Comparison of ENCODE assay signal across 2 cellular contexts in the genomic region with DNA sequence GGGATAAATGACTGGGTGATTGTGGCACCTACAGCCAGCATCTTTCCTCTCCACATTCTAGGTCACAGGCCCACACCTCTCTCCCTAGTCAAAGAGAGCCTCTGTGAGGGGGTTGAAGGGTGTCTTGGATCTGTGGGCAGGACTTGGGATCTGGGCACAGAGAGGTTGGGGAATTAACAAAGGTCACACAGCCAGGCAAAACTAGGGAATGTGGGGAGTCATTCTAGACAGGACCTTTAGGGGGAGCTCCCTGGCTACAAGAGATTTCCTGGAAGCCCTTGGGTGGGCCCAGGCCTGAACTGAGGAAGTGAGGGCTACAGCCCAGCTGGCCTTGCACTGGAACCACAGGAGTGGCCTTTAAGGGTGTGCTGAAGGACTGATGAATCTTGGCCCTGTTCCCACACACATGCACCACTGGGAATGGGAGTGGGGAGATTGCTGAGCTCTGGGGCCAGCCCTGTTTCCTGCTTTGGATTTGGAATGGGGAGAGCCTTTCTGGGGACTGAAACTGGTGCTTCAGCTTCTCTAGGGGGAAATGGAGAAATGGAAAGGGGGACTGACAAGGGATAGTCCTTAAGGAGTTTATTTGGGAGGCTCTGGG.
TF ChIP-seq lines count a peak whose summit lies in the region.

No MANE protein-coding gene starts in this region.

TF ChIP-seq in GM23338, 12 proteins besides CTCF, POLR2A, EP300 and RAD21 (continues in another document):
- TF ChIP-seq, protein P1, sequence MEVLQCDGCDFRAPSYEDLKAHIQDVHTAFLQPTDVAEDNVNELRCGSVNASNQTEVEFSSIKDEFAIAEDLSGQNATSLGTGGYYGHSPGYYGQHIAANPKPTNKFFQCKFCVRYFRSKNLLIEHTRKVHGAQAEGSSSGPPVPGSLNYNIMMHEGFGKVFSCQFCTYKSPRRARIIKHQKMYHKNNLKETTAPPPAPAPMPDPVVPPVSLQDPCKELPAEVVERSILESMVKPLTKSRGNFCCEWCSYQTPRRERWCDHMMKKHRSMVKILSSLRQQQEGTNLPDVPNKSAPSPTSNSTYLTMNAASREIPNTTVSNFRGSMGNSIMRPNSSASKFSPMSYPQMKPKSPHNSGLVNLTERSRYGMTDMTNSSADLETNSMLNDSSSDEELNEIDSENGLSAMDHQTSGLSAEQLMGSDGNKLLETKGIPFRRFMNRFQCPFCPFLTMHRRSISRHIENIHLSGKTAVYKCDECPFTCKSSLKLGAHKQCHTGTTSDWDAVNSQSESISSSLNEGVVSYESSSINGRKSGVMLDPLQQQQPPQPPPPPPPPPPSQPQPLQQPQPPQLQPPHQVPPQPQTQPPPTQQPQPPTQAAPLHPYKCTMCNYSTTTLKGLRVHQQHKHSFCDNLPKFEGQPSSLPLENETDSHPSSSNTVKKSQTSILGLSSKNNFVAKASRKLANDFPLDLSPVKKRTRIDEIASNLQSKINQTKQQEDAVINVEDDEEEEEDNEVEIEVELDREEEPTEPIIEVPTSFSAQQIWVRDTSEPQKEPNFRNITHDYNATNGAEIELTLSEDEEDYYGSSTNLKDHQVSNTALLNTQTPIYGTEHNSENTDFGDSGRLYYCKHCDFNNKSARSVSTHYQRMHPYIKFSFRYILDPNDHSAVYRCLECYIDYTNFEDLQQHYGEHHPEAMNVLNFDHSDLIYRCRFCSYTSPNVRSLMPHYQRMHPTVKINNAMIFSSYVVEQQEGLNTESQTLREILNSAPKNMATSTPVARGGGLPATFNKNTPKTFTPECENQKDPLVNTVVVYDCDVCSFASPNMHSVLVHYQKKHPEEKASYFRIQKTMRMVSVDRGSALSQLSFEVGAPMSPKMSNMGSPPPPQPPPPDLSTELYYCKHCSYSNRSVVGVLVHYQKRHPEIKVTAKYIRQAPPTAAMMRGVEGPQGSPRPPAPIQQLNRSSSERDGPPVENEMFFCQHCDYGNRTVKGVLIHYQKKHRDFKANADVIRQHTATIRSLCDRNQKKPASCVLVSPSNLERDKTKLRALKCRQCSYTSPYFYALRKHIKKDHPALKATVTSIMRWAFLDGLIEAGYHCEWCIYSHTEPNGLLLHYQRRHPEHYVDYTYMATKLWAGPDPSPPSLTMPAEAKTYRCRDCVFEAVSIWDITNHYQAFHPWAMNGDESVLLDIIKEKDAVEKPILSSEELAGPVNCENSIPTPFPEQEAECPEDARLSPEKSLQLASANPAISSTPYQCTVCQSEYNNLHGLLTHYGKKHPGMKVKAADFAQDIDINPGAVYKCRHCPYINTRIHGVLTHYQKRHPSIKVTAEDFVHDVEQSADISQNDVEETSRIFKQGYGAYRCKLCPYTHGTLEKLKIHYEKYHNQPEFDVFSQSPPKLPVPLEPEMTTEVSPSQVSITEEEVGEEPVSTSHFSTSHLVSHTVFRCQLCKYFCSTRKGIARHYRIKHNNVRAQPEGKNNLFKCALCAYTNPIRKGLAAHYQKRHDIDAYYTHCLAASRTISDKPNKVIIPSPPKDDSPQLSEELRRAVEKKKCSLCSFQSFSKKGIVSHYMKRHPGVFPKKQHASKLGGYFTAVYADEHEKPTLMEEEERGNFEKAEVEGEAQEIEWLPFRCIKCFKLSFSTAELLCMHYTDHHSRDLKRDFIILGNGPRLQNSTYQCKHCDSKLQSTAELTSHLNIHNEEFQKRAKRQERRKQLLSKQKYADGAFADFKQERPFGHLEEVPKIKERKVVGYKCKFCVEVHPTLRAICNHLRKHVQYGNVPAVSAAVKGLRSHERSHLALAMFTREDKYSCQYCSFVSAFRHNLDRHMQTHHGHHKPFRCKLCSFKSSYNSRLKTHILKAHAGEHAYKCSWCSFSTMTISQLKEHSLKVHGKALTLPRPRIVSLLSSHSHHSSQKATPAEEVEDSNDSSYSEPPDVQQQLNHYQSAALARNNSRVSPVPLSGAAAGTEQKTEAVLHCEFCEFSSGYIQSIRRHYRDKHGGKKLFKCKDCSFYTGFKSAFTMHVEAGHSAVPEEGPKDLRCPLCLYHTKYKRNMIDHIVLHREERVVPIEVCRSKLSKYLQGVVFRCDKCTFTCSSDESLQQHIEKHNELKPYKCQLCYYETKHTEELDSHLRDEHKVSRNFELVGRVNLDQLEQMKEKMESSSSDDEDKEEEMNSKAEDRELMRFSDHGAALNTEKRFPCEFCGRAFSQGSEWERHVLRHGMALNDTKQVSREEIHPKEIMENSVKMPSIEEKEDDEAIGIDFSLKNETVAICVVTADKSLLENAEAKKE (CRISPR knock-in tag; IDR thresholded peaks at IDR 0.05), result no peak
- no peak for TF ChIP-seq ZNF114 (CRISPR knock-in tag; IDR thresholded peaks at IDR 0.05)
- no peak for TF ChIP-seq STAT1 (IDR thresholded peaks at IDR 0.05; ENCODE audit: unreplicated experiment)
- no peak for TF ChIP-seq ZNF331 (CRISPR knock-in tag; IDR thresholded peaks at IDR 0.05; ENCODE audit: low read depth)
- TF ChIP-seq CREB1 (CRISPR knock-in tag; IDR thresholded peaks at IDR 0.05; ENCODE audit: low read depth), result no peak
- TF ChIP-seq, protein P2, sequence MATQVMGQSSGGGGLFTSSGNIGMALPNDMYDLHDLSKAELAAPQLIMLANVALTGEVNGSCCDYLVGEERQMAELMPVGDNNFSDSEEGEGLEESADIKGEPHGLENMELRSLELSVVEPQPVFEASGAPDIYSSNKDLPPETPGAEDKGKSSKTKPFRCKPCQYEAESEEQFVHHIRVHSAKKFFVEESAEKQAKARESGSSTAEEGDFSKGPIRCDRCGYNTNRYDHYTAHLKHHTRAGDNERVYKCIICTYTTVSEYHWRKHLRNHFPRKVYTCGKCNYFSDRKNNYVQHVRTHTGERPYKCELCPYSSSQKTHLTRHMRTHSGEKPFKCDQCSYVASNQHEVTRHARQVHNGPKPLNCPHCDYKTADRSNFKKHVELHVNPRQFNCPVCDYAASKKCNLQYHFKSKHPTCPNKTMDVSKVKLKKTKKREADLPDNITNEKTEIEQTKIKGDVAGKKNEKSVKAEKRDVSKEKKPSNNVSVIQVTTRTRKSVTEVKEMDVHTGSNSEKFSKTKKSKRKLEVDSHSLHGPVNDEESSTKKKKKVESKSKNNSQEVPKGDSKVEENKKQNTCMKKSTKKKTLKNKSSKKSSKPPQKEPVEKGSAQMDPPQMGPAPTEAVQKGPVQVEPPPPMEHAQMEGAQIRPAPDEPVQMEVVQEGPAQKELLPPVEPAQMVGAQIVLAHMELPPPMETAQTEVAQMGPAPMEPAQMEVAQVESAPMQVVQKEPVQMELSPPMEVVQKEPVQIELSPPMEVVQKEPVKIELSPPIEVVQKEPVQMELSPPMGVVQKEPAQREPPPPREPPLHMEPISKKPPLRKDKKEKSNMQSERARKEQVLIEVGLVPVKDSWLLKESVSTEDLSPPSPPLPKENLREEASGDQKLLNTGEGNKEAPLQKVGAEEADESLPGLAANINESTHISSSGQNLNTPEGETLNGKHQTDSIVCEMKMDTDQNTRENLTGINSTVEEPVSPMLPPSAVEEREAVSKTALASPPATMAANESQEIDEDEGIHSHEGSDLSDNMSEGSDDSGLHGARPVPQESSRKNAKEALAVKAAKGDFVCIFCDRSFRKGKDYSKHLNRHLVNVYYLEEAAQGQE (IDR thresholded peaks at IDR 0.05; ENCODE audit: unreplicated experiment), result no peak
- no peak for TF ChIP-seq ETS1 (IDR thresholded peaks at IDR 0.05)
- no peak for TF ChIP-seq EZH2 (IDR thresholded peaks at IDR 0.05; ENCODE audit: low read depth, unreplicated experiment)

TF ChIP-seq in K562, 482 proteins besides CTCF, POLR2A, EP300 and RAD21 (continues in another document):
- TF ChIP-seq ZNF589 (CRISPR knock-in tag; IDR thresholded peaks at IDR 0.05; ENCODE audit: low read depth) (no peak), TEAD1 (CRISPR knock-in tag; IDR thresholded peaks at IDR 0.05) (peak in 1 of 2 experiments; percentile 93; a peak in 2 of 4 replicates), SOX6 (IDR thresholded peaks at IDR 0.05) (peak; percentile 50; the same call in 1 of the 2 replicates), HDAC1 (IDR thresholded peaks at IDR 0.05) (peak; percentile 67 to 82; a peak in 3 of 4 replicates), MEIS2 (IDR thresholded peaks at IDR 0.05; ENCODE audit: partially characterized antibody) (peak; percentile 85), TCF3 (CRISPR knock-in tag; IDR thresholded peaks at IDR 0.05) (peak; percentile 73), GATA2 (CRISPR knock-in tag; IDR thresholded peaks at IDR 0.05) (no peak), FOXP1 (CRISPR knock-in tag; IDR thresholded peaks at IDR 0.05) (peak; percentile 70), HNRNPL (IDR thresholded peaks at IDR 0.05; ENCODE audit: low read depth, low read length) (no peak), SUPT5H (IDR thresholded peaks at IDR 0.05) (no peak), STAT5A (IDR thresholded peaks at IDR 0.05; ENCODE audit: borderline replicate concordance, low read length) (0 out of 2 replicates have a peak, but pooled peaks have one; percentile 35), YY1 (IDR thresholded peaks at IDR 0.05; ENCODE audit: borderline replicate concordance in 1 of 3, control insufficient read depth in 1 of 3, extremely low read depth in 1 of 3, insufficient read depth in 3 of 3, insufficient read length in 1 of 3, insufficient replicate concordance in 2 of 3, low read depth in 1 of 3, low read length in 2 of 3) (peak in 1 of 3 experiments; percentile 30)
- TF ChIP-seq, protein P3, sequence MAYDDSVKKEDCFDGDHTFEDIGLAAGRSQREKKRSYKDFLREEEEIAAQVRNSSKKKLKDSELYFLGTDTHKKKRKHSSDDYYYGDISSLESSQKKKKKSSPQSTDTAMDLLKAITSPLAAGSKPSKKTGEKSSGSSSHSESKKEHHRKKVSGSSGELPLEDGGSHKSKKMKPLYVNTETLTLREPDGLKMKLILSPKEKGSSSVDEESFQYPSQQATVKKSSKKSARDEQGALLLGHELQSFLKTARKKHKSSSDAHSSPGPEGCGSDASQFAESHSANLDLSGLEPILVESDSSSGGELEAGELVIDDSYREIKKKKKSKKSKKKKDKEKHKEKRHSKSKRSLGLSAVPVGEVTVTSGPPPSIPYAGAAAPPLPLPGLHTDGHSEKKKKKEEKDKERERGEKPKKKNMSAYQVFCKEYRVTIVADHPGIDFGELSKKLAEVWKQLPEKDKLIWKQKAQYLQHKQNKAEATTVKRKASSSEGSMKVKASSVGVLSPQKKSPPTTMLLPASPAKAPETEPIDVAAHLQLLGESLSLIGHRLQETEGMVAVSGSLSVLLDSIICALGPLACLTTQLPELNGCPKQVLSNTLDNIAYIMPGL (CRISPR knock-in tag; IDR thresholded peaks at IDR 0.05), result no peak
- TF ChIP-seq, protein P4, sequence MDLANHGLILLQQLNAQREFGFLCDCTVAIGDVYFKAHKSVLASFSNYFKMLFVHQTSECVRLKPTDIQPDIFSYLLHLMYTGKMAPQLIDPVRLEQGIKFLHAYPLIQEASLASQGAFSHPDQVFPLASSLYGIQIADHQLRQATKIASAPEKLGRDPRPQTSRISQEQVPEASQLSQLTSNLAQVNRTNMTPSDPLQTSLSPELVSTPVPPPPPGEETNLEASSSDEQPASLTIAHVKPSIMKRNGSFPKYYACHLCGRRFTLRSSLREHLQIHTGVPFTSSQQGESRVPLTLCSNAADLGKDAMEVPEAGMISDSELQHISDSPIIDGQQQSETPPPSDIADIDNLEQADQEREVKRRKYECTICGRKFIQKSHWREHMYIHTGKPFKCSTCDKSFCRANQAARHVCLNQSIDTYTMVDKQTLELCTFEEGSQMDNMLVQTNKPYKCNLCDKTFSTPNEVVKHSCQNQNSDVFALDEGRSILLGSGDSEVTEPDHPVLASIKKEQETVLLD (IDR thresholded peaks at IDR 0.05), result no peak
- TF ChIP-seq, protein P5, sequence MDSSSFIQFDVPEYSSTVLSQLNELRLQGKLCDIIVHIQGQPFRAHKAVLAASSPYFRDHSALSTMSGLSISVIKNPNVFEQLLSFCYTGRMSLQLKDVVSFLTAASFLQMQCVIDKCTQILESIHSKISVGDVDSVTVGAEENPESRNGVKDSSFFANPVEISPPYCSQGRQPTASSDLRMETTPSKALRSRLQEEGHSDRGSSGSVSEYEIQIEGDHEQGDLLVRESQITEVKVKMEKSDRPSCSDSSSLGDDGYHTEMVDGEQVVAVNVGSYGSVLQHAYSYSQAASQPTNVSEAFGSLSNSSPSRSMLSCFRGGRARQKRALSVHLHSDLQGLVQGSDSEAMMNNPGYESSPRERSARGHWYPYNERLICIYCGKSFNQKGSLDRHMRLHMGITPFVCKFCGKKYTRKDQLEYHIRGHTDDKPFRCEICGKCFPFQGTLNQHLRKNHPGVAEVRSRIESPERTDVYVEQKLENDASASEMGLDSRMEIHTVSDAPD (CRISPR knock-in tag; IDR thresholded peaks at IDR 0.05), result no peak
- TF ChIP-seq, protein P6, sequence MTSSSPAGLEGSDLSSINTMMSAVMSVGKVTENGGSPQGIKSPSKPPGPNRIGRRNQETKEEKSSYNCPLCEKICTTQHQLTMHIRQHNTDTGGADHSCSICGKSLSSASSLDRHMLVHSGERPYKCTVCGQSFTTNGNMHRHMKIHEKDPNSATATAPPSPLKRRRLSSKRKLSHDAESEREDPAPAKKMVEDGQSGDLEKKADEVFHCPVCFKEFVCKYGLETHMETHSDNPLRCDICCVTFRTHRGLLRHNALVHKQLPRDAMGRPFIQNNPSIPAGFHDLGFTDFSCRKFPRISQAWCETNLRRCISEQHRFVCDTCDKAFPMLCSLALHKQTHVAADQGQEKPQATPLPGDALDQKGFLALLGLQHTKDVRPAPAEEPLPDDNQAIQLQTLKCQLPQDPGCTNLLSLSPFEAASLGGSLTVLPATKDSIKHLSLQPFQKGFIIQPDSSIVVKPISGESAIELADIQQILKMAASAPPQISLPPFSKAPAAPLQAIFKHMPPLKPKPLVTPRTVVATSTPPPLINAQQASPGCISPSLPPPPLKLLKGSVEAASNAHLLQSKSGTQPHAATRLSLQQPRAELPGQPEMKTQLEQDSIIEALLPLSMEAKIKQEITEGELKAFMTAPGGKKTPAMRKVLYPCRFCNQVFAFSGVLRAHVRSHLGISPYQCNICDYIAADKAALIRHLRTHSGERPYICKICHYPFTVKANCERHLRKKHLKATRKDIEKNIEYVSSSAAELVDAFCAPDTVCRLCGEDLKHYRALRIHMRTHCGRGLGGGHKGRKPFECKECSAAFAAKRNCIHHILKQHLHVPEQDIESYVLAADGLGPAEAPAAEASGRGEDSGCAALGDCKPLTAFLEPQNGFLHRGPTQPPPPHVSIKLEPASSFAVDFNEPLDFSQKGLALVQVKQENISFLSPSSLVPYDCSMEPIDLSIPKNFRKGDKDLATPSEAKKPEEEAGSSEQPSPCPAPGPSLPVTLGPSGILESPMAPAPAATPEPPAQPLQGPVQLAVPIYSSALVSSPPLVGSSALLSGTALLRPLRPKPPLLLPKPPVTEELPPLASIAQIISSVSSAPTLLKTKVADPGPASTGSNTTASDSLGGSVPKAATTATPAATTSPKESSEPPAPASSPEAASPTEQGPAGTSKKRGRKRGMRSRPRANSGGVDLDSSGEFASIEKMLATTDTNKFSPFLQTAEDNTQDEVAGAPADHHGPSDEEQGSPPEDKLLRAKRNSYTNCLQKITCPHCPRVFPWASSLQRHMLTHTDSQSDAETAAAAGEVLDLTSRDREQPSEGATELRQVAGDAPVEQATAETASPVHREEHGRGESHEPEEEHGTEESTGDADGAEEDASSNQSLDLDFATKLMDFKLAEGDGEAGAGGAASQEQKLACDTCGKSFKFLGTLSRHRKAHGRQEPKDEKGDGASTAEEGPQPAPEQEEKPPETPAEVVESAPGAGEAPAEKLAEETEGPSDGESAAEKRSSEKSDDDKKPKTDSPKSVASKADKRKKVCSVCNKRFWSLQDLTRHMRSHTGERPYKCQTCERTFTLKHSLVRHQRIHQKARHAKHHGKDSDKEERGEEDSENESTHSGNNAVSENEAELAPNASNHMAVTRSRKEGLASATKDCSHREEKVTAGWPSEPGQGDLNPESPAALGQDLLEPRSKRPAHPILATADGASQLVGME (CRISPR knock-in tag; IDR thresholded peaks at IDR 0.05), result no peak
